In the genomic region with DNA sequence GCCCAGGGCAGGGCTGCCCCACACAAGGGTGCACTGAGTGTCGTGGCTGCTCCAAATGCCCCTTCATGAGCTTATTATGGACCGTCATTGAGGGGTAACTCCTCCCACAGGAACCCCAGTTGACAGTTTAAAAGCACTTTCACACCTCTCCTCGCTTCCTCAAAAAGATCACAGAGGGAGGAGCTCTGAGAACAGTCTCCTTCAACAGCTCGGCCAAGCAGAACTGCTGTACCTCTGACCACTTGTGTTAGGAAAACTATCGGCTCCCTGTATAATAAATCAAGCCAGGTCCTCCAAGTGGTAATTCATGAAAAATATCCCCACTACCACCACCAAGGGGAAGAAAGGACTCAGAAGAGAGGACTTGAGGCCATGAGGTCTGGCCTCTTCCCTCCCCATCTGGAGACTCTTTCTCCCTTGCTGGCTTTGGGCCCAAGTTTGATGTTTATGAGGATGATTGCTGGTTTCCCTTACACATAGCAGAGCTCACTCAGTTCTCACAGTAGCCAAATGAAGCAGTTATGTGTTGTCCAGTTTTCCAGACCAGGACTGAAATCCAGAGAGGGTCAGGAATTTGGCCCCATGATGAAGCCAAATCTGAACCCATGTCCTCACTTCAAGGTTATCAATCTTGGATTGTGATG, we compare ENCODE assay signal across 11 cellular contexts. TPM values are rescaled to one million over a fixed set of nuclear protein-coding genes. Genes with fewer than 3 reads are reported as not detected.
DNase-seq lines count a peak whose midpoint lies in the region; ATAC-seq and TF ChIP-seq lines count a peak whose summit lies in the region.
"Had no signal": no experiment of that assay in that cellular context is flagged by ENCODE, and none has a peak within 500 bp of the region (broad histone marks: within the 10 kb centered on the region; RNA-seq: fewer than 3 reads in every experiment).

No MANE protein-coding gene starts in this region.

- peak; percentile 82 for DNase-seq in GM10248 (ENCODE audit: extremely low spot score)
- no peak for DNase-seq in dorsolateral prefrontal cortex
- peak; percentile 33 for DNase-seq in prostate gland (ENCODE audit: low spot score)
- no peak for DNase-seq in stimulated activated naive CD8-positive, alpha-beta T cell treated with anti-CD3 and anti-CD28 coated beads, Interleukin-15, amount 100 ng/mL, for 72 hours
- no peak for DNase-seq in activated CD8-positive, alpha-beta T cell treated with anti-CD3 and anti-CD28 coated beads, Interleukin-2, amount 10 ng/mL, durations not matched to agents 7 days and 5 days
- no peak for DNase-seq in pons (ENCODE audit: low spot score)
- DNase-seq: activated CD4-positive, alpha-beta T cell treated with anti-CD3 and anti-CD28 coated beads, Interleukin-2, amount 50 U/mL, for 4 hours; endodermal cell had no signal

- no peaks in the 10 kb centered on the region for H3K27me3 Mint-ChIP-seq in stimulated activated naive CD8-positive, alpha-beta T cell treated with anti-CD3 and anti-CD28 coated beads, Interleukin-15, amount 100 ng/mL, for 72 hours
- no peaks in the 10 kb centered on the region for H3K27me3 Mint-ChIP-seq in activated CD8-positive, alpha-beta T cell treated with anti-CD3 and anti-CD28 coated beads, Interleukin-2, amount 10 ng/mL, durations not matched to agents 7 days and 5 days (ENCODE audit: low read depth)

- H3K4me1 Mint-ChIP-seq in stimulated activated naive CD8-positive, alpha-beta T cell treated with anti-CD3 and anti-CD28 coated beads, Interleukin-15, amount 100 ng/mL, for 72 hours, result no peaks in the 10 kb centered on the region
- H3K4me1 Mint-ChIP-seq in activated CD8-positive, alpha-beta T cell treated with anti-CD3 and anti-CD28 coated beads, Interleukin-2, amount 10 ng/mL, durations not matched to agents 7 days and 5 days (ENCODE audit: low read depth), result no peaks in the 10 kb centered on the region
- H3K4me1 Mint-ChIP-seq: endodermal cell had no signal

- intact Hi-C loops in dorsolateral prefrontal cortex (cut with DNase I) (no loop called here), prostate gland (cut with DNase I) (no loop called here)

- H3K4me3 ChIP-seq in dorsolateral prefrontal cortex, result no peak overlapping the region
- no peak overlapping the region for H3K4me3 ChIP-seq in prostate gland

- TF ChIP-seq CTCF in GM10248 (IDR thresholded peaks at IDR 0.05; ENCODE audit: control extremely low read depth, extremely low read depth, low read depth, missing control alignments), result no peak
- no peak for TF ChIP-seq CTCF in dorsolateral prefrontal cortex (IDR thresholded peaks at IDR 0.05 in 54 of 56, conservative IDR thresholded peaks at IDR 0.05 in 2 of 56; ENCODE audit: low read depth in 1 of 56, partially characterized antibody in 56 of 56)
- TF ChIP-seq CTCF in prostate gland (IDR thresholded peaks at IDR 0.05), result no peak

- H3K27ac Mint-ChIP-seq in stimulated activated naive CD8-positive, alpha-beta T cell treated with anti-CD3 and anti-CD28 coated beads, Interleukin-15, amount 100 ng/mL, for 72 hours, result peak overlapping the region in 1 of 2 donors; percentile 7
- H3K27ac Mint-ChIP-seq in activated CD8-positive, alpha-beta T cell treated with anti-CD3 and anti-CD28 coated beads, Interleukin-2, amount 10 ng/mL, durations not matched to agents 7 days and 5 days, result no peak overlapping the region
- H3K27ac Mint-ChIP-seq: endodermal cell had no signal

- H3K27ac ChIP-seq in dorsolateral prefrontal cortex, result peak overlapping the region in 39 of 59 donors; percentile 1 to 71 (median 38)
- H3K27ac ChIP-seq in prostate gland, result peak overlapping the region; percentile 13 to 14
- H3K27ac ChIP-seq: KMS-11 had no signal

- CTCF ChIA-PET in GM10248 (lab: Yijun Ruan, JAX), result interaction anchor here (0.7 to 2.2 kb wide), 11 partner anchors 9 to 171 kb away, joined by 3 to 8 read pairs (median 4); partner anchors contain the start of genes ACOT8, CTSA, NEURL2 and ZSWIM3
- CTCF ChIA-PET in activated CD8-positive, alpha-beta T cell treated with anti-CD3 and anti-CD28 coated beads, Interleukin-2, amount 10 ng/mL, durations not matched to agents 7 days and 5 days (lab: Charles Lee), result no interaction called here

- peaks cover 26% of the 10 kb centered on the region for H3K36me3 Mint-ChIP-seq in activated CD8-positive, alpha-beta T cell treated with anti-CD3 and anti-CD28 coated beads, Interleukin-2, amount 10 ng/mL, durations not matched to agents 7 days and 5 days (ENCODE audit: low read depth)

- POLR2A ChIA-PET in GM10248 (lab: Yijun Ruan, JAX), result interaction anchor here (0.7 to 1.1 kb wide), 3 partner anchors 9 to 14 kb away, joined by 3 read pairs; partner anchors contain the start of gene SNX21
- POLR2A ChIA-PET in activated CD8-positive, alpha-beta T cell treated with anti-CD3 and anti-CD28 coated beads, Interleukin-2, amount 10 ng/mL, durations not matched to agents 7 days and 5 days (lab: Charles Lee), result interaction anchor here (1.9 kb wide), 1 partner anchor 15 kb away, joined by 11 read pairs; the partner anchor contains the start of genes ACOT8 and ZSWIM3

- 32% methylated on average over 5 of the region's 5 CpGs for WGBS in prostate gland

- no peak for TF ChIP-seq POLR2A in prostate gland (IDR thresholded peaks at IDR 0.05)

- H3K4me1 ChIP-seq in prostate gland (replicated peaks), result no peaks in the 10 kb centered on the region

- peak; percentile 67 for ATAC-seq in HG03159 (IDR thresholded peaks at IDR 0.05; ENCODE audit: unreplicated experiment)
- no peak for ATAC-seq in stimulated activated naive CD8-positive, alpha-beta T cell treated with anti-CD3 and anti-CD28 coated beads, Interleukin-15, amount 100 ng/mL, for 72 hours
- ATAC-seq in activated CD8-positive, alpha-beta T cell treated with anti-CD3 and anti-CD28 coated beads, Interleukin-2, amount 10 ng/mL, durations not matched to agents 7 days and 5 days, result no peak
- ATAC-seq in GM18520 (IDR thresholded peaks at IDR 0.05; ENCODE audit: unreplicated experiment), result no peak

- H3K4me3 Mint-ChIP-seq in stimulated activated naive CD8-positive, alpha-beta T cell treated with anti-CD3 and anti-CD28 coated beads, Interleukin-15, amount 100 ng/mL, for 72 hours, result no peak overlapping the region
- no peak overlapping the region for H3K4me3 Mint-ChIP-seq in activated CD8-positive, alpha-beta T cell treated with anti-CD3 and anti-CD28 coated beads, Interleukin-2, amount 10 ng/mL, durations not matched to agents 7 days and 5 days
- H3K4me3 Mint-ChIP-seq: endodermal cell had no signal

- H3K9me3 Mint-ChIP-seq in stimulated activated naive CD8-positive, alpha-beta T cell treated with anti-CD3 and anti-CD28 coated beads, Interleukin-15, amount 100 ng/mL, for 72 hours, result no peaks in the 10 kb centered on the region
- no peaks in the 10 kb centered on the region for H3K9me3 Mint-ChIP-seq in activated CD8-positive, alpha-beta T cell treated with anti-CD3 and anti-CD28 coated beads, Interleukin-2, amount 10 ng/mL, durations not matched to agents 7 days and 5 days (ENCODE audit: insufficient read depth)
- H3K9me3 Mint-ChIP-seq: endodermal cell had no signal

- peaks cover 0 to 12% of the 10 kb centered on the region in 2 donors for H3K36me3 ChIP-seq in prostate gland

- H3K27me3 ChIP-seq in dorsolateral prefrontal cortex (no peaks in the 10 kb centered on the region), prostate gland (replicated peaks; ENCODE audit: insufficient read depth) (no peaks in the 10 kb centered on the region)

- H3K9me3 ChIP-seq in prostate gland, result no peaks in the 10 kb centered on the region

RNA-seq across cellular contexts. Expression of gene SNX21, which starts 8.7 kb away (rescaled TPM):
- 10 to 100 TPM; 24.9 to 65.9 (median 37.1) TPM for total RNA-seq in dorsolateral prefrontal cortex
- 10 to 100 TPM; 60.4 to 68.4 TPM for total RNA-seq in prostate gland
- total RNA-seq in activated CD8-positive, alpha-beta T cell treated with anti-CD3 and anti-CD28 coated beads, Interleukin-2, amount 10 ng/mL, durations not matched to agents 7 days and 5 days, result 1 to 10 TPM; 1.6 to 1.7 TPM

RNA-seq across cellular contexts. Expression of gene ACOT8, which starts 14.9 kb away (rescaled TPM):
- total RNA-seq in dorsolateral prefrontal cortex (10 to 100 TPM; 27.3 to 54.9 (median 41.6) TPM), prostate gland (10 to 100 TPM; 57.4 to 68.1 TPM)
- total RNA-seq in activated CD8-positive, alpha-beta T cell treated with anti-CD3 and anti-CD28 coated beads, Interleukin-2, amount 10 ng/mL, durations not matched to agents 7 days and 5 days, result 10 to 100 TPM; 29.3 to 32.1 TPM

RNA-seq across cellular contexts. Expression of gene ZSWIM3, which starts 15.1 kb away (rescaled TPM):
- 1 to 10 TPM; 2.8 to 9.6 (median 6.0) TPM for total RNA-seq in dorsolateral prefrontal cortex
- 10 to 100 TPM in 1 of 2 donors, 1 to 10 TPM in 1; 4.3 to 11.9 TPM for total RNA-seq in prostate gland
- 1 to 10 TPM; 5.1 to 5.8 TPM for total RNA-seq in activated CD8-positive, alpha-beta T cell treated with anti-CD3 and anti-CD28 coated beads, Interleukin-2, amount 10 ng/mL, durations not matched to agents 7 days and 5 days

RNA-seq across cellular contexts. Expression of gene TNNC2, which starts 15.2 kb away (rescaled TPM):
- 1 to 10 TPM in 98 of 120 experiments, under 1 TPM in 7, not detected in 15; 0.64 to 4.3 (median 1.9) TPM for total RNA-seq in dorsolateral prefrontal cortex
- 1 to 10 TPM; 2.1 to 3.0 TPM for total RNA-seq in prostate gland
- not detected for total RNA-seq in activated CD8-positive, alpha-beta T cell treated with anti-CD3 and anti-CD28 coated beads, Interleukin-2, amount 10 ng/mL, durations not matched to agents 7 days and 5 days

RNA-seq across cellular contexts. Expression of gene UBE2C, which starts 29.8 kb away (rescaled TPM):
- total RNA-seq in dorsolateral prefrontal cortex (1 to 10 TPM in 7 of 120 experiments, under 1 TPM in 5, not detected in 108; 0.62 to 2.7 (median 1.2) TPM), prostate gland (10 to 100 TPM in 1 of 2 donors, 1 to 10 TPM in 1; 2.2 to 10.9 TPM)
- total RNA-seq in activated CD8-positive, alpha-beta T cell treated with anti-CD3 and anti-CD28 coated beads, Interleukin-2, amount 10 ng/mL, durations not matched to agents 7 days and 5 days, result 100 to 1,000 TPM; 251 to 261 TPM

Comparison
In these comparisons a context has a peak if more than half of its experiments do, and no peak if none do; other contexts are left out.
1. DNase-seq: peak in GM10248 (single experiment) and prostate gland (single experiment); none in dorsolateral prefrontal cortex (0 of 10), stimulated activated naive CD8-positive, alpha-beta T cell treated with anti-CD3 and anti-CD28 coated beads, Interleukin-15, amount 100 ng/mL, for 72 hours (0 of 2), activated CD8-positive, alpha-beta T cell treated with anti-CD3 and anti-CD28 coated beads, Interleukin-2, amount 10 ng/mL, durations not matched to agents 7 days and 5 days (single experiment) and pons (single experiment).
2. RNA of gene SNX21, which starts 8.7 kb away (total RNA-seq): 60.4 to 68.4 TPM in prostate gland and 24.9 to 65.9 TPM in dorsolateral prefrontal cortex; 1.6 to 1.7 TPM in activated CD8-positive, alpha-beta T cell treated with anti-CD3 and anti-CD28 coated beads, Interleukin-2, amount 10 ng/mL, durations not matched to agents 7 days and 5 days; every median in the first group is over 4 times any median in the second.